22 cellular contexts compared by ENCODE assay signal in the genomic region with DNA sequence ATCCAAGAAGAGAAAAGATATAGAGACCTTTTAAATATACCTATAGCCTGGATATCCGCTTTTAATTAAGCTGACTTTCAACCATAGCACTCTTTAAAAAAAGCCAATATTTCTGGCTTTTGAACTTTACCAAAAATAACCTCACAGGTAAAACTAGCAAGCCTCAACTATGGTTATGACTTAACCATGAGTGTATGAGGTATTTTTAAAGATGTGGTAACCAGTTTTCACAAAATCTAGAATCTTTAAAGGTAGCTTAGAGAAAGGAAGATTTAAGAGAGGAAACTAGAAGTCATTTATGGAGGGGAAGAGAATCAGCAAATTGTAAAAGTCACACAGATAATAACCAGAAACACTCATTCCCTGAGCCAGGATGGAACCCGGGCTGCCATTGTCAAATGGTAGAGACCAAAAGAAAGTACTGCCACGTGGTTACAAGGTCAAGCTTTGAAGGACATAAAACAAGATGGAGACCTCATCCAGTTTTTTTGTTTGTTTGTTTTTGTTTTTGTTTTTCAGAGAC.
A peak's percentile ranks its signal among the peaks of the same experiment; 100 is the strongest.
DNase-seq lines count a peak whose midpoint lies in the region; ATAC-seq and TF ChIP-seq lines count a peak whose summit lies in the region.
"Had no signal": no experiment of that assay in that cellular context is flagged by ENCODE, and none has a peak within 500 bp of the region (broad histone marks: within the 10 kb centered on the region; RNA-seq: fewer than 3 reads in every experiment).

No MANE protein-coding gene starts in this region.

- peak overlapping the region; percentile 64 for H2AFZ ChIP-seq in SU-DHL-6 (ENCODE audit: low read depth, low read length, severe bottlenecking)

- no peak for DNase-seq in foreskin melanocyte
- DNase-seq in GM10266 (ENCODE audit: extremely low spot score): no peak
- no peak for DNase-seq in NCI-H2081 treated with DMSO at 0.1 percent for 48 hours (lab: John Stamatoyannopoulos, UW)
- DNase-seq in inferior parietal cortex (ENCODE audit: extremely low spot score): no peak
- DNase-seq: Caco-2, DMS153, GF-D8, H7, HFFc6, IMR-90, NCI-H1105 treated with DMSO at 0.1 percent for 48 hours, NCI-H1694, NCI-H510A, NCI-H748 treated with DMSO at 0.1 percent for 48 hours, SIG-M5, T-helper 1 cell, T-helper 9 cell had no signal

- peak; percentile 45 for ATAC-seq in GM18502 (IDR thresholded peaks at IDR 0.05; ENCODE audit: poor library complexity, unreplicated experiment)
- ATAC-seq in GM19351 (IDR thresholded peaks at IDR 0.05; ENCODE audit: unreplicated experiment): peak; percentile 54
- peak; percentile 16 for ATAC-seq in HG03342 (IDR thresholded peaks at IDR 0.05; ENCODE audit: unreplicated experiment)
- ATAC-seq: SK-N-SH treated with all-trans-retinoic acid at 6 μM for 48 hours had no signal

- no peaks in the 10 kb centered on the region for H3K27me3 ChIP-seq in SU-DHL-6 (ENCODE audit: low read length)

- no peak for TF ChIP-seq CTCF in SU-DHL-6 (IDR thresholded peaks at IDR 0.05; ENCODE audit: insufficient read depth, low read length, poor library complexity, severe bottlenecking)
- TF ChIP-seq CTCF in GM10266 (IDR thresholded peaks at IDR 0.05; ENCODE audit: control insufficient read depth, insufficient read depth, low read depth, missing control alignments): no peak

- peaks cover 17% of the 10 kb centered on the region; the same call in 1 of the 2 replicates for H3K9me3 ChIP-seq in SU-DHL-6 (ENCODE audit: insufficient read depth, low read length)
- H3K9me3 ChIP-seq: Caco-2 had no signal

- H3K9ac ChIP-seq in SU-DHL-6 (ENCODE audit: low read length): no peak overlapping the region

- H3F3A ChIP-seq in SU-DHL-6 (ENCODE audit: insufficient read depth): no peaks in the 10 kb centered on the region

- no peak overlapping the region for H3K4me2 ChIP-seq in SU-DHL-6 (ENCODE audit: low read depth, low read length, poor library complexity, severe bottlenecking)

- no peaks in the 10 kb centered on the region for H3K79me2 ChIP-seq in SU-DHL-6 (ENCODE audit: insufficient read depth, low read length)

- H3K4me3 ChIP-seq in SU-DHL-6 (ENCODE audit: insufficient read depth, low read length, poor library complexity, severe bottlenecking): no peak overlapping the region

- H3K36me3 ChIP-seq in SU-DHL-6 (ENCODE audit: low read length): no peaks in the 10 kb centered on the region

- H4K20me1 ChIP-seq in SU-DHL-6 (ENCODE audit: low read depth, low read length): no peaks in the 10 kb centered on the region

- H3K9me2 ChIP-seq in SU-DHL-6 (replicated peaks; ENCODE audit: insufficient read depth, low read length): no peaks in the 10 kb centered on the region

- no peak overlapping the region for H3K27ac ChIP-seq in SU-DHL-6 (ENCODE audit: low read depth, low read length)
